ENCODE assay signal across 11 cellular contexts in the genomic region with DNA sequence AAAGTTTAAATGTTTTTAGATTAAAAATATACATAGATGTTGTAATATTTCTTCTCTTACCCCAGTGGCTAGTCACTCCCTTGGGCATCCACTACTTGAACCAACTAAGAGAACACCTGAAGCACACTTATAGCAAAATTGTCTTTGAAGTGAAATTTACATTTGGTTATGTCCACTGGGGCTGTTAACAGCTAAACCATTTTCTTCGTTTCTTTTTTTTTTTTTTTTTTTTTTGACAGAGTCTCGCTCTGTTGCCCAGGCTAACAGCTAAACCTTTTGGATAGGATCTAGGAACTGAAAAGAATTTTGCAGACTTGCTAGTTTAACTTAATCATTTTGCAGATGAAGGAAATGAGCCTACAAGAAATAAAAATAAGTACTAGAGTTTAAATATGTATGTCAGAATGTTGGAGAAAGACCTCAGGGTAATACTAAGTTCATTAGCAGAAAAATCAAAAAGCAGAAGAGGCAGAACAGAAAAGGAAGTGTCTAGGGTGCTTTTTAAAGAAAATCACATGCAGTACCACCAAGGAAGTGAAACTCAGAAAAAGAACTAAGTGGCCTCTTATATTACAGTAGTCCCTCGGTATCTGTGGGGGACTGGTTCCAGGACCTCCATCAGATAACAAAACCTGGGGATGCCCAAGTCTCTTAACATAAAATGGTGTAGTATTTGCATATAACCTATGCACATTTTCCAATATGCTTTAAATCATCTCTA. TPM values are rescaled to one million over a fixed set of nuclear protein-coding genes. Genes with fewer than 3 reads are reported as not detected.
DNase-seq lines count a peak whose midpoint lies in the region; ATAC-seq and TF ChIP-seq lines count a peak whose summit lies in the region.
"Had no signal": no experiment of that assay in that cellular context is flagged by ENCODE, and none has a peak within 500 bp of the region (broad histone marks: within the 10 kb centered on the region; RNA-seq: fewer than 3 reads in every experiment).

No MANE protein-coding gene starts in this region.

- H3K9me3 ChIP-seq in lung (ENCODE audit: control insufficient read depth in 2 of 2, insufficient read depth in 1 of 2, low read length in 1 of 2) (no peaks in the 10 kb centered on the region), stomach (no peaks in the 10 kb centered on the region)
- H3K9me3 ChIP-seq: HAP-1, Peyer's patch had no signal

- peaks cover 10 to 18% of the 10 kb centered on the region in 2 donors for H3K36me3 ChIP-seq in lung (ENCODE audit: control insufficient read depth in 2 of 2, insufficient read depth in 2 of 2, low read length in 2 of 2)
- H3K36me3 ChIP-seq in stomach: peaks cover 8 to 74% (median 69%) of the 10 kb centered on the region in 4 donors

- WGBS in lung, 2 donors: 51 to 64% methylated on average over 3 of the region's 3 CpGs
- 79 to 88% (median 85%) methylated on average over 3 of the region's 3 CpGs for WGBS in stomach, 5 donors

- H3K27ac ChIP-seq in lung (ENCODE audit: low read depth in 1 of 2, low read length in 1 of 2): no peak overlapping the region
- H3K27ac ChIP-seq in stomach: no peak overlapping the region

- H3K4me1 ChIP-seq in lung (ENCODE audit: control insufficient read depth in 2 of 2, insufficient read depth in 2 of 2, low read length in 2 of 2) (no peaks in the 10 kb centered on the region), stomach (no peaks in the 10 kb centered on the region)

- H3K27me3 ChIP-seq in lung (ENCODE audit: control insufficient read depth, insufficient read depth): no peaks in the 10 kb centered on the region
- no peaks in the 10 kb centered on the region for H3K27me3 ChIP-seq in stomach
- H3K27me3 ChIP-seq: Peyer's patch had no signal

- TF ChIP-seq CTCF in lung (IDR thresholded peaks at IDR 0.05; ENCODE audit: control extremely low read depth, extremely low read depth) (no peak), stomach (IDR thresholded peaks at IDR 0.05) (no peak)

- TF ChIP-seq POLR2A in stomach (IDR thresholded peaks at IDR 0.05): no peak

- no peak for DNase-seq in lung (ENCODE audit: low spot score)
- no peak for DNase-seq in effector CD8-positive, alpha-beta T cell (lab: John Stamatoyannopoulos, UW)
- DNase-seq in NCI-H2171 (lab: John Stamatoyannopoulos, UW): no peak
- no peak for DNase-seq in C1 segment of cervical spinal cord (lab: John Stamatoyannopoulos, UW)
- DNase-seq in stomach: no peak
- DNase-seq: stimulated activated CD4-positive, alpha-beta T cell treated with anti-CD3 and anti-CD28 coated beads, Interleukin-2, amount 100 ng/mL, for 48 hours had no signal

- ATAC-seq in GM18868 (IDR thresholded peaks at IDR 0.05; ENCODE audit: unreplicated experiment) (peak; percentile 76), GM21717 (IDR thresholded peaks at IDR 0.05; ENCODE audit: unreplicated experiment) (peak; percentile 74), HG03565 (IDR thresholded peaks at IDR 0.05; ENCODE audit: unreplicated experiment) (peak; percentile 80), lung (ENCODE audit: insufficient read depth, low FRiP score) (peak; percentile 34)

- TF ChIP-seq EP300 in stomach (IDR thresholded peaks at IDR 0.05): no peak

- intact Hi-C loops in stomach (cut with DNase I; ENCODE audit: low total_unique reads): no loop called here

- H3K4me3 ChIP-seq in lung: no peak overlapping the region
- H3K4me3 ChIP-seq in stomach: no peak overlapping the region
- H3K4me3 ChIP-seq: HAP-1, Peyer's patch had no signal

RNA-seq across cellular contexts. Expression of gene DRAM2, which starts 11.8 kb away (rescaled TPM):
- total RNA-seq in lung (10 to 100 TPM; 28.2 to 76.1 TPM), stomach (100 to 1,000 TPM in 1 of 5 donors, 10 to 100 TPM in 2, 1 to 10 TPM in 2; 2.6 to 420 (median 43.1) TPM)
- polyA plus RNA-seq in lung (10 to 100 TPM; 34.0 to 46.8 TPM), stomach (10 to 100 TPM; 27.8 to 48.1 (median 31.7) TPM)

RNA-seq across cellular contexts. Expression of gene CEPT1, which starts 11.9 kb away (rescaled TPM):
- total RNA-seq in lung (10 to 100 TPM; 28.2 to 71.2 TPM), stomach (10 to 100 TPM in 3 of 5 donors, 1 to 10 TPM in 2; 4.6 to 71.4 (median 22.8) TPM)
- polyA plus RNA-seq in lung (10 to 100 TPM; 18.6 to 24.1 TPM), stomach (10 to 100 TPM in 2 of 3 donors, 1 to 10 TPM in 1; 6.1 to 16.2 (median 10.8) TPM)
